ENCODE assay signal across 5 cellular contexts in the genomic region with DNA sequence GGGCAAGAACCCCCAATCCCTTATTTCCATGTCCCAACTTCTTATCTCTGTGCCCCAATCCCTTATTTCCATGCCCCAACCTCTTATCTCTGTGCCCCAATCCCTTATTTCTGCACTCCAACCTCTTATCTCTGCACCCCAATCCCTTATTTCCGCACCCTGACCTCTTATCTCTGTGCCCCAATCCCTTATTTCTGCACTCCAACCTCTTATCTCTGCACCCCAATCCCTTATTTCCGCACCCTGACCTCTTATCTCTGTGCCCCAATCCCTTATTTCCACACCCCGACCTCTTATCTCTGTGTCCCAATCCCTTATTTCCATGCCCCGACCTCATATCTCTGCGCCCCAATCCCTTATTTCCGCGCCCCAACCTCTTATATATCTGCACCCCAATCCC.
DNase-seq lines count a peak whose midpoint lies in the region; ATAC-seq, FAIRE-seq and TF ChIP-seq lines count a peak whose summit lies in the region.
"Not testable (repeated sequence)": the region's sequence is repeated elsewhere in the genome, so short reads cannot be mapped to it uniquely, and the experiment has no call there.

No MANE protein-coding gene starts in this region.

- H3K4me1 Mint-ChIP-seq in WTC11 = peaks cover 14% of the 10 kb centered on the region

- H2AFZ ChIP-seq in K562 (ENCODE audit: low read depth, low read length) = not testable (repeated sequence)

- intact Hi-C loops in K562 (cut with micrococcal nuclease) = loop anchor here (10.0 kb wide), 1 partner anchor 96 kb away; no protein-coding TSS in a partner anchor

- not testable (repeated sequence) for H3K9me1 ChIP-seq in K562 (ENCODE audit: control insufficient read depth, insufficient read depth, low read length)

- not testable (repeated sequence) for H3K27ac Mint-ChIP-seq in WTC11

- H3K27me3 Mint-ChIP-seq in WTC11 (ENCODE audit: low read depth) = not testable (repeated sequence)

- TF ChIP-seq EP300 in K562 (IDR thresholded peaks at IDR 0.05; ENCODE audit: low read length) = not testable (repeated sequence)

- not testable (repeated sequence) for TF ChIP-seq RAD21 in K562 (CRISPR knock-in tag; conservative IDR thresholded peaks at IDR 0.05 in 1 of 2, IDR thresholded peaks at IDR 0.05 in 1 of 2)

- peak overlapping the region; percentile 70; the same call in 1 of the 2 replicates for H3K27ac ChIP-seq in HUES6 (ENCODE audit: low read depth, low read length)
- H3K27ac ChIP-seq in K562 (ENCODE audit: extremely low read depth, low read depth, low read length) = not testable (repeated sequence)

- not testable (repeated sequence) for H3K27me3 ChIP-seq in HUES6 (ENCODE audit: control insufficient read depth, insufficient read depth, low read length); K562 (ENCODE audit: control insufficient read depth in 2 of 2, insufficient read depth in 2 of 2, low read length in 2 of 2)

- FAIRE-seq in K562 (lab: Jason Lieb, UNC) = not testable (repeated sequence)

- H3K4me2 ChIP-seq in K562 (ENCODE audit: insufficient read depth, low read length) = not testable (repeated sequence)

- DNase-seq in WTC11 (ENCODE audit: low spot score); K562 (ENCODE audit: extremely low read depth in 1 of 4, low spot score in 3 of 4): not testable (repeated sequence)

- H3K9me3 Mint-ChIP-seq in WTC11 = peaks cover 51% of the 10 kb centered on the region

- TF ChIP-seq CTCF in WTC11 (IDR thresholded peaks at IDR 0.05); K562 (IDR thresholded peaks at IDR 0.05 in 2 of 3, conservative IDR thresholded peaks at IDR 0.05 in 1 of 3; ENCODE audit: insufficient read depth in 2 of 3, low read depth in 1 of 3, low read length in 3 of 3): not testable (repeated sequence)

- H3K9me3 ChIP-seq in ES-I3 (ENCODE audit: control insufficient read depth, insufficient read depth, low read length); HUES6 (ENCODE audit: control insufficient read depth, insufficient read depth, low read depth, low read length); K562 (replicated peaks; ENCODE audit: control insufficient read depth, insufficient read depth, low read depth, low read length); iPS-18c (ENCODE audit: control insufficient read depth, insufficient read depth, low read length): not testable (repeated sequence)

- H3K36me3 ChIP-seq in ES-I3 (ENCODE audit: insufficient read depth, low read length); K562 (ENCODE audit: control insufficient read depth, insufficient read depth, low read length): not testable (repeated sequence)
- H3K36me3 ChIP-seq in HUES6 (ENCODE audit: control insufficient read depth, insufficient read depth, low read length) = peaks cover 24% of the 10 kb centered on the region; the same call in 1 of the 2 replicates

- POLR2A ChIA-PET in WTC11 (lab: Charles Lee); K562 (lab: Yijun Ruan, JAX): not testable (repeated sequence)

- peak overlapping the region; percentile 52 for H3K4me3 Mint-ChIP-seq in WTC11

- in situ Hi-C loops in K562 (cut with MboI) = not testable (repeated sequence)

- H3K4me1 ChIP-seq in ES-I3 (ENCODE audit: insufficient read depth, low read length); K562 (replicated peaks in 1 of 2; ENCODE audit: control insufficient read depth in 2 of 2, insufficient read depth in 2 of 2, low read length in 2 of 2): not testable (repeated sequence)
- H3K4me1 ChIP-seq in HUES6 (ENCODE audit: control insufficient read depth, insufficient read depth, low read length) = peaks cover 14% of the 10 kb centered on the region

- peak overlapping the region; percentile 57; the same call in 1 of the 2 replicates for H3K4me3 ChIP-seq in HUES6 (ENCODE audit: low read depth, low read length)
- not testable (repeated sequence) for H3K4me3 ChIP-seq in K562
- peak overlapping the region; percentile 24; the same call in 1 of the 2 replicates for H3K4me3 ChIP-seq in iPS-18c (ENCODE audit: insufficient read depth, low read depth, low read length)

- not testable (repeated sequence) for BruUV-seq in K562 (replicated peaks; lab: Mats Ljungman, UMichigan)

- not testable (repeated sequence) for TF ChIP-seq POLR2A in K562 (conservative IDR thresholded peaks at IDR 0.05)

- not testable (repeated sequence) for H3K79me2 ChIP-seq in K562 (ENCODE audit: control insufficient read depth, insufficient read depth, low read length)

- peak overlapping the region; percentile 33; the same call in 1 of the 2 replicates for H3K9ac ChIP-seq in ES-I3 (ENCODE audit: low read depth, low read length)
- peak overlapping the region; percentile 87 for H3K9ac ChIP-seq in HUES6 (ENCODE audit: low read length)
- H3K9ac ChIP-seq in K562 (ENCODE audit: insufficient read depth in 1 of 2, low read depth in 2 of 2, low read length in 2 of 2) = not testable (repeated sequence)

- not testable (repeated sequence) for ATAC-seq in WTC11, K562

- WGBS in K562 (ENCODE audit: insufficient coverage, low coverage, missing lambda C conversion rate) = 2% methylated on average over 6 of the region's 7 CpGs

- CTCF ChIA-PET in WTC11 (lab: Charles Lee); K562 (lab: Yijun Ruan, JAX; ENCODE audit: low intra/inter-chr PET ratio): not testable (repeated sequence)

- H4K20me1 ChIP-seq in K562 (replicated peaks; ENCODE audit: control insufficient read depth, insufficient read depth, low read length) = not testable (repeated sequence)

- peaks cover 52% of the 10 kb centered on the region for H3K36me3 Mint-ChIP-seq in WTC11

TF ChIP-seq in K562, 482 proteins besides CTCF, POLR2A, EP300 and RAD21:
- peak; percentile 68 for TF ChIP-seq CBFA2T3 (IDR thresholded peaks at IDR 0.05)
- TF ChIP-seq CBFA2T2 (conservative IDR thresholded peaks at IDR 0.05) = peak; percentile 65
- peak; percentile 66 for TF ChIP-seq TAL1 (IDR thresholded peaks at IDR 0.05)
- TF ChIP-seq TRIM24 (IDR thresholded peaks at IDR 0.05) = peak; percentile 61 to 77
